8 cellular contexts compared by ENCODE assay signal in genomic region chr15:92914103-92914499, GRCh38. TPM values are rescaled to one million over a fixed set of nuclear protein-coding genes. Genes with fewer than 3 reads are reported as not detected.
DNase-seq lines count a peak whose midpoint lies in the region; ATAC-seq and TF ChIP-seq lines count a peak whose summit lies in the region.

No MANE protein-coding gene starts in this region.

- H3K79me2 ChIP-seq in neural cell (replicated peaks; ENCODE audit: insufficient read depth, low read length), result peaks cover 96% of the 10 kb centered on the region

- H3K4me1 Mint-ChIP-seq in CD14-positive monocyte, result peaks cover 77% of the 10 kb centered on the region

- no peaks in the 10 kb centered on the region for H3K9me3 Mint-ChIP-seq in CD14-positive monocyte

- ATAC-seq in HG02870 (IDR thresholded peaks at IDR 0.05; ENCODE audit: unreplicated experiment) (no peak), GM18861 (IDR thresholded peaks at IDR 0.05; ENCODE audit: unreplicated experiment) (no peak)

- no peak overlapping the region for H3K4me2 ChIP-seq in neural cell (ENCODE audit: low read length)

- no peak overlapping the region for H3K4me3 Mint-ChIP-seq in CD14-positive monocyte

- H3K9ac ChIP-seq in colonic mucosa (ENCODE audit: low read depth in 2 of 2, low read length in 2 of 2) (peak overlapping the region in 1 of 2 donors; percentile 54), neural cell (ENCODE audit: low read length) (no peak overlapping the region)

- no peaks in the 10 kb centered on the region for H3K27me3 Mint-ChIP-seq in CD14-positive monocyte (ENCODE audit: low read depth in 3 of 3)

- TF ChIP-seq RAD21 in neural cell (conservative IDR thresholded peaks at IDR 0.05), result no peak

- H3K27me3 ChIP-seq in colonic mucosa, result no peaks in the 10 kb centered on the region
- H3K27me3 ChIP-seq in neural cell (ENCODE audit: insufficient read depth, low read depth, low read length), result no peaks in the 10 kb centered on the region

- no peaks in the 10 kb centered on the region for H3K36me3 ChIP-seq in colonic mucosa
- no peaks in the 10 kb centered on the region for H3K36me3 ChIP-seq in neural cell (ENCODE audit: insufficient read depth, low read length)

- H3K27ac Mint-ChIP-seq in CD14-positive monocyte, result peak overlapping the region in 6 of 7 donors; percentile 65 to 94 (median 92)

- intact Hi-C loops in CD14-positive monocyte (cut with micrococcal nuclease), result no loop called here
- intact Hi-C loops in colonic mucosa (cut with DNase I), result no loop called here

- no peak for TF ChIP-seq EP300 in neural cell (conservative IDR thresholded peaks at IDR 0.05; ENCODE audit: poor library complexity, severe bottlenecking)

- peaks cover 38% of the 10 kb centered on the region in 2 donors for H3K36me3 Mint-ChIP-seq in CD14-positive monocyte

- no peak overlapping the region for H2AFZ ChIP-seq in neural cell (ENCODE audit: low read depth, low read length)

- no peaks in the 10 kb centered on the region for H3K9me3 ChIP-seq in colonic mucosa
- H3K9me3 ChIP-seq in neural cell (ENCODE audit: low read length), result no peaks in the 10 kb centered on the region

- no peaks in the 10 kb centered on the region for H3K9me2 ChIP-seq in neural cell (ENCODE audit: insufficient read depth, low read length)

- peaks cover 30% of the 10 kb centered on the region for H3K4me1 ChIP-seq in colonic mucosa

- no peaks in the 10 kb centered on the region for H4K20me1 ChIP-seq in neural cell (ENCODE audit: insufficient read depth)

- H3K4me3 ChIP-seq in colonic mucosa (no peak overlapping the region), neural cell (ENCODE audit: low read length) (no peak overlapping the region)

- no peak for TF ChIP-seq CTCF in CD14-positive monocyte (IDR thresholded peaks at IDR 0.05)
- TF ChIP-seq CTCF in colonic mucosa (IDR thresholded peaks at IDR 0.05), result no peak
- no peak for TF ChIP-seq CTCF in neural cell (IDR thresholded peaks at IDR 0.05; ENCODE audit: poor library complexity, severe bottlenecking)

- DNase-seq in CD14-positive monocyte (ENCODE audit: low spot score) (no peak), NCI-H69 (lab: John Stamatoyannopoulos, UW) (peak; percentile 82), colonic mucosa (no peak), SKM-1 treated with dmso at 0.1 percent for 144 hours (lab: John Stamatoyannopoulos, UW; ENCODE audit: unreplicated experiment) (no peak)
- no peak for DNase-seq in stimulated activated CD4-positive, alpha-beta T cell treated with anti-CD3 and anti-CD28 coated beads, Interleukin-4, amount 100 ng/mL, for 1 hour

- H3F3A ChIP-seq in neural cell (ENCODE audit: insufficient read depth, low read length, poor library complexity, severe bottlenecking), result no peaks in the 10 kb centered on the region

- H3K27ac ChIP-seq in colonic mucosa (peak overlapping the region; percentile 76), neural cell (ENCODE audit: low read length) (peak overlapping the region; percentile 13)

TF ChIP-seq in neural cell, 6 proteins besides CTCF, POLR2A, EP300 and RAD21:
- TF ChIP-seq TAF1 (IDR thresholded peaks at IDR 0.05; ENCODE audit: low read depth) (no peak), EZH2 (IDR thresholded peaks at IDR 0.05; ENCODE audit: borderline replicate concordance, insufficient read depth, low read length, poor library complexity, severe bottlenecking) (no peak), SMC3 (conservative IDR thresholded peaks at IDR 0.05; ENCODE audit: poor library complexity) (no peak), POLR2AphosphoS5 (IDR thresholded peaks at IDR 0.05) (no peak), REST (IDR thresholded peaks at IDR 0.05; ENCODE audit: borderline replicate concordance) (no peak), MXI1 (conservative IDR thresholded peaks at IDR 0.05; ENCODE audit: poor library complexity, severe bottlenecking) (no peak)
TF ChIP-seq in neural cell: peak in this region for 0.

RNA-seq across cellular contexts. Expression of gene CHD2, which starts 14.0 kb away (rescaled TPM):
- 10 to 100 TPM in 1 of 2 donors, 1 to 10 TPM in 1; 9.6 to 11.4 TPM for polyA plus RNA-seq in CD14-positive monocyte
- 100 to 1,000 TPM in 1 of 2 donors, 10 to 100 TPM in 1; 87.5 to 121 TPM for total RNA-seq in colonic mucosa
- polyA plus RNA-seq in neural cell, result 101 and 113 TPM in 2 replicates
- 222 and 250 TPM in 2 replicates for polyA minus RNA-seq in neural cell
